ENCODE assay signal across 26 cellular contexts in genomic region chr3:129535075-129535474, GRCh38. TPM values are rescaled to one million over a fixed set of nuclear protein-coding genes. Genes with fewer than 3 reads are reported as not detected.
DNase-seq lines count a peak whose midpoint lies in the region; ATAC-seq, FAIRE-seq and TF ChIP-seq lines count a peak whose summit lies in the region.
"Had no signal": no experiment of that assay in that cellular context is flagged by ENCODE, and none has a peak within 500 bp of the region (broad histone marks: within the 10 kb centered on the region; RNA-seq: fewer than 3 reads in every experiment).

No MANE protein-coding gene starts in this region.

- H2BK5ac ChIP-seq in H1 (ENCODE audit: low read depth, low read length) = no peak overlapping the region

- no peak overlapping the region for H3K27ac ChIP-seq in right atrium auricular region
- no peak overlapping the region for H3K27ac ChIP-seq in H1 (ENCODE audit: low read depth, low read length)
- H3K27ac ChIP-seq in right lobe of liver = no peak overlapping the region
- no peak overlapping the region for H3K27ac ChIP-seq in upper lobe of right lung
- H3K27ac ChIP-seq in body of pancreas = peak overlapping the region in 1 of 4 donors; percentile 47
- H3K27ac ChIP-seq: GM23248, HL-60, SJSA1 had no signal

- H3K4me3 Mint-ChIP-seq in stimulated activated effector memory CD8-positive, alpha-beta T cell treated with anti-CD3 and anti-CD28 coated beads, Interleukin-12 subunit alpha, Interleukin-12 subunit beta, amount 100 ng/mL, for 72 hours = no peak overlapping the region

- H3K14ac ChIP-seq in H1 (ENCODE audit: insufficient read length) = no peak overlapping the region

- FAIRE-seq in H1 (lab: Jason Lieb, UNC) = no peak
- FAIRE-seq: GM18507 had no signal

- TF ChIP-seq POLR2A in H1 (IDR thresholded peaks at IDR 0.05; ENCODE audit: control extremely low read depth in 1 of 2, low read depth in 2 of 2, low read length in 2 of 2) (no peak), right lobe of liver (IDR thresholded peaks at IDR 0.05) (no peak), body of pancreas (IDR thresholded peaks at IDR 0.05) (no peak)

- no peak overlapping the region for H2BK20ac ChIP-seq in H1 (ENCODE audit: low read length)

- no peak overlapping the region for H3K18ac ChIP-seq in H1 (ENCODE audit: extremely low read depth, low read length)

- H3K27me3 ChIP-seq in right atrium auricular region (no peaks in the 10 kb centered on the region), H1 (replicated peaks in 1 of 4; ENCODE audit: control insufficient read depth in 3 of 4, extremely low read depth in 1 of 4, insufficient read depth in 3 of 4, low read length in 3 of 4) (no peaks in the 10 kb centered on the region), right lobe of liver (no peaks in the 10 kb centered on the region), upper lobe of right lung (no peaks in the 10 kb centered on the region), body of pancreas (no peaks in the 10 kb centered on the region)
- H3K27me3 ChIP-seq: SJSA1 had no signal

- CTCF ChIA-PET in H1 (lab: Charles Lee; ENCODE audit: partially characterized antibody) = interaction anchor here (0.6 to 1.8 kb wide), 8 partner anchors 9 to 191 kb away, joined by 3 to 7 read pairs (median 4); no protein-coding TSS in a partner anchor

- no peaks in the 10 kb centered on the region for H3K9me3 Mint-ChIP-seq in stimulated activated effector memory CD8-positive, alpha-beta T cell treated with anti-CD3 and anti-CD28 coated beads, Interleukin-12 subunit alpha, Interleukin-12 subunit beta, amount 100 ng/mL, for 72 hours

- no peak overlapping the region for H3K56ac ChIP-seq in H1 (replicated peaks; ENCODE audit: insufficient read length, low read depth, low read length)

- no peaks in the 10 kb centered on the region for H3K36me3 Mint-ChIP-seq in stimulated activated effector memory CD8-positive, alpha-beta T cell treated with anti-CD3 and anti-CD28 coated beads, Interleukin-12 subunit alpha, Interleukin-12 subunit beta, amount 100 ng/mL, for 72 hours

- H3K23me2 ChIP-seq in H1 (ENCODE audit: low read depth, low read length) = peaks cover 2% of the 10 kb centered on the region; the same call in 1 of the 2 replicates

- H3K79me2 ChIP-seq in H1 (ENCODE audit: control insufficient read depth in 1 of 2, insufficient read depth in 2 of 2, low read length in 2 of 2) = no peaks in the 10 kb centered on the region

- H3K4me1 ChIP-seq in right atrium auricular region = peaks cover 0 to under 1% of the 10 kb centered on the region in 2 donors
- H3K4me1 ChIP-seq in H1 (replicated peaks in 1 of 4; ENCODE audit: control insufficient read depth in 3 of 4, insufficient read depth in 4 of 4, low read length in 3 of 4) = peaks cover 7 to 15% (median 11%) of the 10 kb centered on the region in 4 experiments
- peaks cover 0 to 8% (median 0%) of the 10 kb centered on the region in 4 donors for H3K4me1 ChIP-seq in right lobe of liver
- H3K4me1 ChIP-seq in upper lobe of right lung = no peaks in the 10 kb centered on the region
- peaks cover 11% of the 10 kb centered on the region for H3K4me1 ChIP-seq in body of pancreas

- H3K23ac ChIP-seq in H1 (ENCODE audit: insufficient read length) = no peak overlapping the region

- H3K4ac ChIP-seq in H1 (replicated peaks; ENCODE audit: insufficient read length, low read depth, low read length) = no peak overlapping the region

- H2AFZ ChIP-seq in H1 (ENCODE audit: low read length) = no peak overlapping the region
- H2AFZ ChIP-seq: GM23248 had no signal

- H4K91ac ChIP-seq in H1 (replicated peaks; ENCODE audit: insufficient read length, low read length) = no peak overlapping the region

- no peak overlapping the region for H4K8ac ChIP-seq in H1 (ENCODE audit: extremely low read depth, insufficient read depth, low read length)

- peak overlapping the region; percentile 34 for H3K27ac Mint-ChIP-seq in stimulated activated effector memory CD8-positive, alpha-beta T cell treated with anti-CD3 and anti-CD28 coated beads, Interleukin-12 subunit alpha, Interleukin-12 subunit beta, amount 100 ng/mL, for 72 hours

- H4K20me1 ChIP-seq in H1 (replicated peaks in 1 of 2; ENCODE audit: control insufficient read depth in 1 of 2, insufficient read depth in 2 of 2, low read length in 2 of 2) = no peaks in the 10 kb centered on the region

- peak overlapping the region; percentile 6 for H2BK120ac ChIP-seq in H1 (replicated peaks; ENCODE audit: low read depth, low read length)

- H3K9me3 ChIP-seq in right atrium auricular region (no peaks in the 10 kb centered on the region), H1 (ENCODE audit: insufficient read depth in 2 of 2, low read depth in 1 of 2, low read length in 1 of 2) (no peaks in the 10 kb centered on the region), right lobe of liver (no peaks in the 10 kb centered on the region), upper lobe of right lung (no peaks in the 10 kb centered on the region), body of pancreas (no peaks in the 10 kb centered on the region)
- H3K9me3 ChIP-seq: SJSA1 had no signal

- TF ChIP-seq RAD21 in H1 (IDR thresholded peaks at IDR 0.05 in 1 of 2, conservative IDR thresholded peaks at IDR 0.05 in 1 of 2; ENCODE audit: low read depth in 2 of 2, low read length in 2 of 2) = no peak

- H3K4me1 Mint-ChIP-seq in stimulated activated effector memory CD8-positive, alpha-beta T cell treated with anti-CD3 and anti-CD28 coated beads, Interleukin-12 subunit alpha, Interleukin-12 subunit beta, amount 100 ng/mL, for 72 hours = peaks cover 9% of the 10 kb centered on the region

- H2BK15ac ChIP-seq in H1 (ENCODE audit: low read length) = 0 out of 2 replicates have a peak overlapping the region, but pooled peaks have one; percentile 31

- H3K36me3 ChIP-seq in right atrium auricular region (no peaks in the 10 kb centered on the region), H1 (ENCODE audit: control insufficient read depth in 2 of 4, insufficient read depth in 4 of 4, low read length in 3 of 4) (no peaks in the 10 kb centered on the region), right lobe of liver (no peaks in the 10 kb centered on the region), upper lobe of right lung (no peaks in the 10 kb centered on the region), body of pancreas (replicated peaks in 1 of 2; ENCODE audit: insufficient read depth in 1 of 2, low read depth in 2 of 2) (no peaks in the 10 kb centered on the region)
- H3K36me3 ChIP-seq: SJSA1 had no signal

- H4K5ac ChIP-seq in H1 (ENCODE audit: insufficient read length, low read depth, low read length) = no peak overlapping the region

- no peak overlapping the region for H3K9ac ChIP-seq in H1 (replicated peaks in 1 of 4; ENCODE audit: extremely low read depth in 1 of 4, low read depth in 3 of 4, low read length in 3 of 4)
- H3K9ac ChIP-seq: GM23248 had no signal

- no peak overlapping the region for H3K4me3 ChIP-seq in right atrium auricular region
- H3K4me3 ChIP-seq in H1 (ENCODE audit: extremely low read depth in 1 of 4, insufficient read depth in 2 of 4, low read depth in 3 of 4, low read length in 4 of 4) = no peak overlapping the region
- H3K4me3 ChIP-seq in right lobe of liver = no peak overlapping the region
- no peak overlapping the region for H3K4me3 ChIP-seq in upper lobe of right lung
- no peak overlapping the region for H3K4me3 ChIP-seq in body of pancreas
- H3K4me3 ChIP-seq: GM23248, SJSA1 had no signal

- H2AK5ac ChIP-seq in H1 (ENCODE audit: low read depth, low read length) = no peak overlapping the region

- TF ChIP-seq CTCF in right atrium auricular region (IDR thresholded peaks at IDR 0.05) = no peak
- TF ChIP-seq CTCF in H1 (IDR thresholded peaks at IDR 0.05; ENCODE audit: control extremely low read depth in 1 of 3, insufficient read depth in 1 of 3, low read depth in 1 of 3, low read length in 3 of 3) = no peak
- no peak for TF ChIP-seq CTCF in right lobe of liver (IDR thresholded peaks at IDR 0.05)
- no peak for TF ChIP-seq CTCF in upper lobe of right lung (IDR thresholded peaks at IDR 0.05)
- TF ChIP-seq CTCF in body of pancreas (IDR thresholded peaks at IDR 0.05) = no peak

- no peaks in the 10 kb centered on the region for H3K79me1 ChIP-seq in H1 (ENCODE audit: low read depth, low read length)

- DNase-seq in Right ventricle myocardium inferior (ENCODE audit: missing footprints) = peak; percentile 11
- DNase-seq in right atrium auricular region (ENCODE audit: low spot score) = no peak
- DNase-seq in H1 (ENCODE audit: low read depth in 1 of 2, low spot score in 2 of 2) = no peak
- peak in 1 of 3 donors; percentile 20 for DNase-seq in right lobe of liver
- DNase-seq in stimulated activated effector memory CD8-positive, alpha-beta T cell treated with anti-CD3 and anti-CD28 coated beads, Interleukin-12 subunit alpha, Interleukin-12 subunit beta, amount 100 ng/mL, for 72 hours (ENCODE audit: low spot score in 2 of 2) = no peak
- no peak for DNase-seq in upper lobe of right lung
- DNase-seq in body of pancreas = no peak
- no peak for DNase-seq in H4 (ENCODE audit: low spot score)
- DNase-seq: Calu3; GM23248; HCEC 1CT; NCI-H1092; NCI-H1436; NCI-H187; NCI-H2081 treated with DMSO at 0.1 percent for 48 hours; NCI-H526; NCI-H82; NK-92 treated with Interleukin-12 subunit alpha and Interleukin-12 subunit beta, amount 100 ng/mL, for 24 hours; PC-3; Right ventricle myocardium superior had no signal

- intact Hi-C loops in Right ventricle myocardium inferior (cut with DNase I) = no loop called here
- intact Hi-C loops in right lobe of liver (cut with DNase I) = no loop called here
- intact Hi-C loops in upper lobe of right lung (cut with DNase I) = no loop called here
- intact Hi-C loops in body of pancreas (cut with DNase I) = no loop called here

- ATAC-seq in Right ventricle myocardium inferior = no peak
- ATAC-seq in right lobe of liver = peak; percentile 61 to 88 (median 72)
- ATAC-seq in stimulated activated effector memory CD8-positive, alpha-beta T cell treated with anti-CD3 and anti-CD28 coated beads, Interleukin-12 subunit alpha, Interleukin-12 subunit beta, amount 100 ng/mL, for 72 hours = no peak
- ATAC-seq in upper lobe of right lung = no peak
- no peak for ATAC-seq in body of pancreas
- ATAC-seq: PC-3 had no signal

- H3K4me2 ChIP-seq in H1 (ENCODE audit: insufficient read depth in 1 of 2, low read depth in 2 of 2, low read length in 2 of 2) = no peak overlapping the region

- no peak overlapping the region for H2BK12ac ChIP-seq in H1 (ENCODE audit: low read depth, low read length)

- POLR2A ChIA-PET in H1 (lab: Charles Lee; ENCODE audit: partially characterized antibody) = interaction anchor here (0.7 to 1.9 kb wide), 2 partner anchors 13 to 50 kb away, joined by 3 to 7 read pairs; no protein-coding TSS in a partner anchor

- 86% methylated on average over 1 of the region's 1 CpG; no CpG with 5 or more reads in 1 of the 2 experiments for WGBS in H1 (ENCODE audit: extremely low coverage in 1 of 2, insufficient coverage in 1 of 2, insufficient read length in 1 of 2, insufficient replicate concordance in 2 of 2, low coverage in 1 of 2, low lambda C conversion rate in 2 of 2, missing lambda C conversion rate in 1 of 2), 2 experiments
- WGBS in right lobe of liver (ENCODE audit: insufficient coverage, low coverage, low lambda C conversion rate, missing lambda C conversion rate) = no CpG with 5 or more reads among the region's 1 CpG
- WGBS in body of pancreas, 2 donors = 79 to 83% methylated on average over 1 of the region's 1 CpG

- no peak for TF ChIP-seq EP300 in H1 (IDR thresholded peaks at IDR 0.05; ENCODE audit: borderline replicate concordance in 1 of 2, low read depth in 2 of 2, low read length in 2 of 2)

RNA-seq across cellular contexts. Expression of gene RHO, which starts 6.6 kb away (rescaled TPM):
- total RNA-seq in Right ventricle myocardium inferior (not detected), right atrium auricular region (not detected), right lobe of liver (not detected), upper lobe of right lung (not detected), body of pancreas (not detected)
- not detected in 2 replicates for total RNA-seq in H1 (2021; fragmentation: NEBNext Ultra II Directional; extraction: Animal tissue kit (Norgen Biotek cat#: 25700))
- not detected in 2 replicates for polyA plus RNA-seq in H1 (2011; rRNA removed)
- polyA plus RNA-seq in H1 (2011; cell fraction: cytosol; rRNA removed) = not detected
- not detected for polyA plus RNA-seq in H1 (2011; cell fraction: nucleus; rRNA removed)
- not detected in 4 replicates for polyA plus RNA-seq in H1 (2012, experiment 1 of 2)
- not detected for polyA plus RNA-seq in H1 (2012, experiment 2 of 2)
- polyA plus RNA-seq in H1 (2013, experiment 1 of 2) = not detected
- not detected for polyA plus RNA-seq in H1 (2013, experiment 2 of 2)
- not detected in 2 replicates for polyA minus RNA-seq in H1 (2011; rRNA and poly(A)+ RNA removed)
- not detected for polyA minus RNA-seq in H1 (2011; cell fraction: cytosol; rRNA and poly(A)+ RNA removed)
- 0.20 TPM for polyA minus RNA-seq in H1 (2011; cell fraction: nucleus; rRNA and poly(A)+ RNA removed)
- total RNA-seq in H4 (2014; rRNA removed; shearing (Covaris generic)) = not detected in 2 replicates
- total RNA-seq: A172, Calu3, GM23248, PC-3, Right ventricle myocardium superior, RPMI7951, SJSA1 had no signal
- polyA plus RNA-seq: BJ, GM23248 had no signal

RNA-seq across cellular contexts. Expression of gene H1-8, which starts 7.9 kb away (rescaled TPM):
- total RNA-seq in Right ventricle myocardium inferior (not detected), right atrium auricular region (not detected), right lobe of liver (not detected), upper lobe of right lung (not detected), body of pancreas (not detected)
- not detected in 2 replicates for total RNA-seq in H1 (2021; fragmentation: NEBNext Ultra II Directional; extraction: Animal tissue kit (Norgen Biotek cat#: 25700))
- polyA plus RNA-seq in H1 (2011; rRNA removed) = not detected in 2 replicates
- polyA plus RNA-seq in H1 (2011; cell fraction: cytosol; rRNA removed) = not detected
- not detected for polyA plus RNA-seq in H1 (2011; cell fraction: nucleus; rRNA removed)
- polyA plus RNA-seq in H1 (2012, experiment 1 of 2) = not detected in 4 replicates
- polyA plus RNA-seq in H1 (2012, experiment 2 of 2) = not detected
- polyA plus RNA-seq in H1 (2013, experiment 1 of 2) = not detected
- not detected for polyA plus RNA-seq in H1 (2013, experiment 2 of 2)
- not detected in 2 replicates for polyA minus RNA-seq in H1 (2011; rRNA and poly(A)+ RNA removed)
- not detected for polyA minus RNA-seq in H1 (2011; cell fraction: cytosol; rRNA and poly(A)+ RNA removed)
- polyA minus RNA-seq in H1 (2011; cell fraction: nucleus; rRNA and poly(A)+ RNA removed) = not detected
- not detected in 2 replicates for total RNA-seq in H4 (2014; rRNA removed; shearing (Covaris generic))
- total RNA-seq: A172, Calu3, GM23248, PC-3, Right ventricle myocardium superior, RPMI7951, SJSA1 had no signal
- polyA plus RNA-seq: BJ, GM23248 had no signal

Comparison
In these comparisons a context has a peak if more than half of its experiments do, and no peak if none do; other contexts are left out.
1. ATAC-seq: peak in right lobe of liver (4 of 4); none in Right ventricle myocardium inferior (single experiment), stimulated activated effector memory CD8-positive, alpha-beta T cell treated with anti-CD3 and anti-CD28 coated beads, Interleukin-12 subunit alpha, Interleukin-12 subunit beta, amount 100 ng/mL, for 72 hours (single experiment), upper lobe of right lung (single experiment) and body of pancreas (single experiment).